ENCODE assay signal across 31 cellular contexts in genomic region chr9:26655166-26655565, GRCh38.
"Had no signal": no experiment of that assay in that cellular context is flagged by ENCODE, and none has a peak within 500 bp of the region (broad histone marks: within the 10 kb centered on the region; RNA-seq: fewer than 3 reads in every experiment).

No MANE protein-coding gene starts in this region.

- DNase-seq: activated CD4-positive, alpha-beta memory T cell treated with anti-CD3 and anti-CD28 coated beads for 36 hours; activated CD4-positive, alpha-beta T cell treated with anti-CD3 and anti-CD28 coated beads for 36 hours; activated CD4-positive, alpha-beta T cell treated with anti-CD3 and anti-CD28 coated beads, Interleukin-2, amount 10 ng/mL, durations not matched to agents 24 days and 14 days; activated CD4-positive, CD25-positive, alpha-beta regulatory T cell; activated CD4-positive, CD25-positive, alpha-beta regulatory T cell treated with anti-CD3 and anti-CD28 coated beads, Interleukin-2, amount 50 U/mL, for 72 hours; activated CD8-positive, alpha-beta memory T cell treated with anti-CD3 and anti-CD28 coated beads, Interleukin-2, amount 10 ng/mL, durations not matched to agents 7 days and 5 days; activated CD8-positive, alpha-beta memory T cell treated with anti-CD3 and anti-CD28 coated beads, Interleukin-2, amount 50 U/mL, for 4 hours; activated CD8-positive, alpha-beta T cell treated with anti-CD3 and anti-CD28 coated beads, Interleukin-2, amount 10 ng/mL, durations not matched to agents 7 days and 5 days; activated effector memory CD4-positive, alpha-beta T cell treated with anti-CD3 and anti-CD28 coated beads, Interleukin-2, amount 50 U/mL, for 16 hours; activated naive CD4-positive, alpha-beta T cell treated with anti-CD3 and anti-CD28 coated beads for 36 hours; activated naive CD8-positive, alpha-beta T cell treated with anti-CD3 and anti-CD28 coated beads for 36 hours; activated naive CD8-positive, alpha-beta T cell treated with anti-CD3 and anti-CD28 coated beads, Interleukin-2, amount 50 U/mL, for 24 hours; activated T-cell treated with anti-CD3 and anti-CD28 coated beads, Interleukin-2, amount 50 U/mL, for 1 hour; activated T-cell treated with anti-CD3 and anti-CD28 coated beads, Interleukin-2, amount 50 U/mL, for 48 hours; adrenal gland; amygdala; aorta; body of pancreas; caudate nucleus; cortex of kidney; dermis blood vessel endothelial cell; effector CD4-positive, alpha-beta T cell; effector memory CD8-positive, alpha-beta T cell; erythroblast; foreskin melanocyte; head of caudate nucleus; T-helper 1 cell; T-helper 17 cell; T1000 had no signal

- H3K4me3 ChIP-seq: adrenal gland, body of pancreas, esophagus muscularis mucosa, gastroesophageal sphincter had no signal

- H3K36me3 ChIP-seq: adrenal gland, esophagus muscularis mucosa, gastroesophageal sphincter had no signal

- H3K4me1 ChIP-seq: adrenal gland, body of pancreas, gastroesophageal sphincter had no signal

- H3K27ac ChIP-seq: adrenal gland, body of pancreas, esophagus muscularis mucosa, gastroesophageal sphincter had no signal

- ATAC-seq: activated CD4-positive, alpha-beta T cell treated with anti-CD3 and anti-CD28 coated beads for 36 hours; activated CD8-positive, alpha-beta memory T cell treated with anti-CD3 and anti-CD28 coated beads, Interleukin-2, amount 10 ng/mL, durations not matched to agents 7 days and 5 days; activated CD8-positive, alpha-beta T cell treated with anti-CD3 and anti-CD28 coated beads, Interleukin-2, amount 10 ng/mL, durations not matched to agents 7 days and 5 days; activated naive CD8-positive, alpha-beta T cell treated with anti-CD3 and anti-CD28 coated beads, Interleukin-2, amount 50 U/mL, for 24 hours; body of pancreas; effector memory CD8-positive, alpha-beta T cell; gastroesophageal sphincter; T-helper 17 cell had no signal

- H3K27me3 ChIP-seq: adrenal gland, body of pancreas, esophagus muscularis mucosa, gastroesophageal sphincter had no signal

- H3K9me3 ChIP-seq: adrenal gland, body of pancreas, esophagus muscularis mucosa had no signal
